16 cellular contexts compared by ENCODE assay signal in the genomic region with DNA sequence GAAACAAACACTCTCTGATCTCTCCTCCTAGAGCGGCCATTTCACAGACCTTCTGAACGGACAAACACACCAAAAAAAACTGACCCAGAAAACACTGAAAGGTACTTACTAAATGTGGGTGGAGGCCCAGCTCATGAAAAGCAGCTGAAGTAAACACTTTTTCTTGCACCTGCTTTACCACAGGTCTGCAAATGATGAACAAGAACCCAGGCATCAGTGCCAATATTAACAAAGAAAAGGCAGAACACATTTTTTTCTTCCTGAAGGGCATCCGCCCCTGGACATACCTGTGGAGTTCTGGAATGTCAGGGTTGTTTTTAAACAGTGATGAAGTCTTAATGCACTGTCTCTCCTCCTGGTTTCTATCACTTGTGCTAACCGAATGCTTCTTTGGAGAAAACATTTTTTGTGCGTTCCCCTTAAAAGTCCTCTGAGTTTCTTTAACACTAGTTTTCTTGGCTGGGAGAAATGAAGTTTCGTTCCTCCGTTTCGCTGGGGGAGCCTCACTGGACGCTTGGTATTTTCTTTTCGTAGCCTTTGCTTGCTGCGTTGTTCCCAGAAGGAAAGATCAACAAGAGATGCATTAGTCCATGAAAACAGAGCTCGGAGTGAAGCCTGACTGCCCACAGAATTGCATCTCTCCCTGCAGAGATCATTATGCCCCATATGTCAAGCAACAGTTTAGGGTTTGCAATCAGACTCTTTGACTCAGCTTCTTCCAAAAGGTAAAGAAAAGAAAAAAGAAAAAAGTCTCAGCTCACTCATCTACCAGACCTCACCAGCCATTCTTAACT.
"Had no signal": no experiment of that assay in that cellular context is flagged by ENCODE, and none has a peak within 500 bp of the region (broad histone marks: within the 10 kb centered on the region; RNA-seq: fewer than 3 reads in every experiment).

No MANE protein-coding gene starts in this region.

- H3K4me1 ChIP-seq: testis had no signal

- ATAC-seq: left colon; naive thymus-derived CD8-positive, alpha-beta T cell; right cardiac atrium; stimulated activated naive CD8-positive, alpha-beta T cell treated with anti-CD3 and anti-CD28 coated beads, Interleukin-15, amount 100 ng/mL, for 72 hours had no signal

- H3K27ac ChIP-seq: brain microvascular endothelial cell had no signal

- H3K9me3 ChIP-seq: testis had no signal

- DNase-seq: activated CD4-positive, alpha-beta T cell treated with anti-CD3 and anti-CD28 coated beads, Interleukin-2, amount 10 ng/mL, durations not matched to agents 24 days and 14 days; activated CD4-positive, CD25-positive, alpha-beta regulatory T cell; activated CD8-positive, alpha-beta memory T cell treated with anti-CD3 and anti-CD28 coated beads, Interleukin-2, amount 50 U/mL, for 48 hours; activated naive CD4-positive, alpha-beta T cell; activated naive CD8-positive, alpha-beta T cell treated with anti-CD3 and anti-CD28 coated beads, Interleukin-2, amount 10 ng/mL, durations not matched to agents 7 days and 5 days; brain microvascular endothelial cell; effector memory CD4-positive, alpha-beta T cell; head of caudate nucleus; left colon; naive thymus-derived CD8-positive, alpha-beta T cell; right cardiac atrium; stimulated activated naive CD8-positive, alpha-beta T cell treated with anti-CD3 and anti-CD28 coated beads, Interleukin-15, amount 100 ng/mL, for 72 hours; SW 1271; testis had no signal

- H3K27me3 Mint-ChIP-seq: activated CD4-positive, alpha-beta T cell treated with anti-CD3 and anti-CD28 coated beads, Interleukin-2, amount 10 ng/mL, durations not matched to agents 24 days and 14 days; activated naive CD8-positive, alpha-beta T cell treated with anti-CD3 and anti-CD28 coated beads, Interleukin-2, amount 10 ng/mL, durations not matched to agents 7 days and 5 days; dendritic cell treated with granulocyte-macrophage colony-stimulating factor and Interleukin-4, amounts not matched to agents 40 ng/mL and 50 ng/mL, for 4 days; naive thymus-derived CD8-positive, alpha-beta T cell; stimulated activated naive CD8-positive, alpha-beta T cell treated with anti-CD3 and anti-CD28 coated beads, Interleukin-15, amount 100 ng/mL, for 72 hours had no signal

- H3K4me3 Mint-ChIP-seq: activated CD4-positive, alpha-beta T cell treated with anti-CD3 and anti-CD28 coated beads, Interleukin-2, amount 10 ng/mL, durations not matched to agents 24 days and 14 days; activated naive CD8-positive, alpha-beta T cell treated with anti-CD3 and anti-CD28 coated beads, Interleukin-2, amount 10 ng/mL, durations not matched to agents 7 days and 5 days; activated T-helper 1 cell treated with anti-CD3 and anti-CD28 coated beads, Interleukin-12 subunit alpha, Interleukin-12 subunit beta, Interleukin-2, Interleukin-4 antibody, amounts not matched to agents 30 ng/mL and 10 ng/mL and 1 ng/mL, durations not matched to agents 14 hours and 24 hours and 36 hours; dendritic cell treated with granulocyte-macrophage colony-stimulating factor and Interleukin-4, amounts not matched to agents 40 ng/mL and 50 ng/mL, for 4 days; naive thymus-derived CD8-positive, alpha-beta T cell; stimulated activated naive CD8-positive, alpha-beta T cell treated with anti-CD3 and anti-CD28 coated beads, Interleukin-15, amount 100 ng/mL, for 72 hours had no signal

- H3K4me3 ChIP-seq: testis had no signal

- H3K4me1 Mint-ChIP-seq: activated CD4-positive, alpha-beta T cell treated with anti-CD3 and anti-CD28 coated beads, Interleukin-2, amount 10 ng/mL, durations not matched to agents 24 days and 14 days; activated naive CD8-positive, alpha-beta T cell treated with anti-CD3 and anti-CD28 coated beads, Interleukin-2, amount 10 ng/mL, durations not matched to agents 7 days and 5 days; stimulated activated naive CD8-positive, alpha-beta T cell treated with anti-CD3 and anti-CD28 coated beads, Interleukin-15, amount 100 ng/mL, for 72 hours had no signal

- H3K27ac Mint-ChIP-seq: activated CD4-positive, alpha-beta T cell treated with anti-CD3 and anti-CD28 coated beads, Interleukin-2, amount 10 ng/mL, durations not matched to agents 24 days and 14 days; activated naive CD8-positive, alpha-beta T cell treated with anti-CD3 and anti-CD28 coated beads, Interleukin-2, amount 10 ng/mL, durations not matched to agents 7 days and 5 days; activated T-helper 1 cell treated with anti-CD3 and anti-CD28 coated beads, Interleukin-12 subunit alpha, Interleukin-12 subunit beta, Interleukin-2, Interleukin-4 antibody, amounts not matched to agents 30 ng/mL and 10 ng/mL and 1 ng/mL, durations not matched to agents 14 hours and 24 hours and 36 hours; dendritic cell treated with granulocyte-macrophage colony-stimulating factor and Interleukin-4, amounts not matched to agents 40 ng/mL and 50 ng/mL, for 4 days; stimulated activated naive CD8-positive, alpha-beta T cell treated with anti-CD3 and anti-CD28 coated beads, Interleukin-15, amount 100 ng/mL, for 72 hours had no signal

- H3K27me3 ChIP-seq: brain microvascular endothelial cell, testis had no signal

- H3K9me3 Mint-ChIP-seq: activated CD4-positive, alpha-beta T cell treated with anti-CD3 and anti-CD28 coated beads, Interleukin-2, amount 10 ng/mL, durations not matched to agents 24 days and 14 days; activated naive CD8-positive, alpha-beta T cell treated with anti-CD3 and anti-CD28 coated beads, Interleukin-2, amount 10 ng/mL, durations not matched to agents 7 days and 5 days; activated T-helper 1 cell treated with anti-CD3 and anti-CD28 coated beads, Interleukin-12 subunit alpha, Interleukin-12 subunit beta, Interleukin-2, Interleukin-4 antibody, amounts not matched to agents 30 ng/mL and 10 ng/mL and 1 ng/mL, durations not matched to agents 14 hours and 24 hours and 36 hours; dendritic cell treated with granulocyte-macrophage colony-stimulating factor and Interleukin-4, amounts not matched to agents 40 ng/mL and 50 ng/mL, for 4 days; naive thymus-derived CD8-positive, alpha-beta T cell; stimulated activated naive CD8-positive, alpha-beta T cell treated with anti-CD3 and anti-CD28 coated beads, Interleukin-15, amount 100 ng/mL, for 72 hours had no signal
